In genomic region chr10:10785627-10786333, GRCh38 we compare ENCODE assay signal across 1 cellular context.
TF ChIP-seq lines count a peak whose summit lies in the region.

No MANE protein-coding gene starts in this region.

TF ChIP-seq in H1, 55 proteins besides CTCF, POLR2A, EP300 and RAD21 (continued from another document):
- TF ChIP-seq, protein P1, sequence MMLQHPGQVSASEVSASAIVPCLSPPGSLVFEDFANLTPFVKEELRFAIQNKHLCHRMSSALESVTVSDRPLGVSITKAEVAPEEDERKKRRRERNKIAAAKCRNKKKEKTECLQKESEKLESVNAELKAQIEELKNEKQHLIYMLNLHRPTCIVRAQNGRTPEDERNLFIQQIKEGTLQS (IDR thresholded peaks at IDR 0.05; ENCODE audit: insufficient read depth, low read depth, low read length): no peak
- TF ChIP-seq NRF1 (IDR thresholded peaks at IDR 0.05; ENCODE audit: low read depth, low read length) (no peak), CHD1 (IDR thresholded peaks at IDR 0.05; ENCODE audit: low read depth, low read length) (no peak)
